Comparison of ENCODE assay signal across 8 cellular contexts in the genomic region with DNA sequence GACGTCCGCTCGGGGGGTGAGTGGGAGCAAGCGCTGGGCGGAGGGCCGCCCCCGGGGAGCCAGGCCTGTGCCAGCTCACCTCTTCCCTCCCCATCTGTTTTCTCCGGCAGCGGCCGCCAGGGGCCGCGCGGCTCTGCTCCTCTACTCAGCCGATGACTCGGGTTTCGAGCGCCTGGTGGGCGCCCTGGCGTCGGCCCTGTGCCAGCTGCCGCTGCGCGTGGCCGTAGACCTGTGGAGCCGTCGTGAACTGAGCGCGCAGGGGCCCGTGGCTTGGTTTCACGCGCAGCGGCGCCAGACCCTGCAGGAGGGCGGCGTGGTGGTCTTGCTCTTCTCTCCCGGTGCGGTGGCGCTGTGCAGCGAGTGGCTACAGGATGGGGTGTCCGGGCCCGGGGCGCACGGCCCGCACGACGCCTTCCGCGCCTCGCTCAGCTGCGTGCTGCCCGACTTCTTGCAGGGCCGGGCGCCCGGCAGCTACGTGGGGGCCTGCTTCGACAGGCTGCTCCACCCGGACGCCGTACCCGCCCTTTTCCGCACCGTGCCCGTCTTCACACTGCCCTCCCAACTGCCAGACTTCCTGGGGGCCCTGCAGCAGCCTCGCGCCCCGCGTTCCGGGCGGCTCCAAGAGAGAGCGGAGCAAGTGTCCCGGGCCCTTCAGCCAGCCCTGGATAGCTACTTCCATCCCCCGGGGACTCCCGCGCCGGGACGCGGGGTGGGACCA. TPM values are rescaled to one million over a fixed set of nuclear protein-coding genes. Genes with fewer than 3 reads are reported as not detected.
DNase-seq lines count a peak whose midpoint lies in the region; ATAC-seq and TF ChIP-seq lines count a peak whose summit lies in the region.

No MANE protein-coding gene starts in this region.

- no peaks in the 10 kb centered on the region for H3K9me3 ChIP-seq in RWPE2 (ENCODE audit: severe bottlenecking)

- ATAC-seq in GM21529 (IDR thresholded peaks at IDR 0.05; ENCODE audit: unreplicated experiment) (peak; percentile 62), RWPE2 (ENCODE audit: low read depth) (peak; percentile 69), omental fat pad (ENCODE audit: low FRiP score) (peak; percentile 92)

- peaks cover 15% of the 10 kb centered on the region for H3K4me1 ChIP-seq in RWPE2 (ENCODE audit: insufficient read depth, poor library complexity, severe bottlenecking)

- TF ChIP-seq CTCF in RWPE2 (IDR thresholded peaks at IDR 0.05; ENCODE audit: poor library complexity, severe bottlenecking), result peak; percentile 89
- TF ChIP-seq CTCF in omental fat pad (IDR thresholded peaks at IDR 0.05), result peak in 2 of 3 donors; percentile 40 to 82

- TF ChIP-seq RAD21 in Ishikawa (IDR thresholded peaks at IDR 0.05; ENCODE audit: low read depth), result peak; percentile 53; the same call in 1 of the 2 replicates

- peak overlapping the region; percentile 58 for H3K4me3 ChIP-seq in RWPE2 (ENCODE audit: severe bottlenecking)

- peaks cover 28% of the 10 kb centered on the region for H3K36me3 ChIP-seq in RWPE2 (ENCODE audit: low read depth)

- no peaks in the 10 kb centered on the region for H3K27me3 ChIP-seq in RWPE2 (ENCODE audit: insufficient read depth, poor library complexity, severe bottlenecking)

- DNase-seq in EH (ENCODE audit: low read depth), result peak; percentile 76
- peak; percentile 78 for DNase-seq in RWPE2 (ENCODE audit: low spot score)
- peak; percentile 96 for DNase-seq in activated effector memory CD4-positive, alpha-beta T cell treated with anti-CD3 and anti-CD28 coated beads, Interleukin-2, amount 50 U/mL, for 16 hours
- DNase-seq in germinal center (ENCODE audit: low spot score), result peak; percentile 81
- peak; percentile 70 for DNase-seq in omental fat pad (ENCODE audit: low spot score)

- no peak for TF ChIP-seq EP300 in Ishikawa (IDR thresholded peaks at IDR 0.05; ENCODE audit: borderline replicate concordance)

- peak overlapping the region; percentile 83 for H3K27ac ChIP-seq in RWPE2 (ENCODE audit: poor library complexity, severe bottlenecking)
- peak overlapping the region; percentile 95 for H3K27ac ChIP-seq in temporal lobe (ENCODE audit: low read depth, low read length)

TF ChIP-seq in Ishikawa, 13 proteins besides CTCF, POLR2A, EP300 and RAD21:
- TF ChIP-seq YY1 (IDR thresholded peaks at IDR 0.05; ENCODE audit: low read depth) (no peak), NFIC (IDR thresholded peaks at IDR 0.05) (peak; percentile 53), CREB1 (IDR thresholded peaks at IDR 0.05; ENCODE audit: low read depth) (no peak), TCF12 (IDR thresholded peaks at IDR 0.05; ENCODE audit: low read depth) (no peak), ZBTB7A (IDR thresholded peaks at IDR 0.05; ENCODE audit: low read depth) (peak; percentile 22; the same call in 1 of the 2 replicates), TEAD4 (IDR thresholded peaks at IDR 0.05) (no peak; the same call in 1 of the 2 replicates), CEBPB (IDR thresholded peaks at IDR 0.05) (no peak), FOXM1 (IDR thresholded peaks at IDR 0.05; ENCODE audit: borderline replicate concordance, low read depth) (no peak), EGR1 (IDR thresholded peaks at IDR 0.05) (no peak), MAX (IDR thresholded peaks at IDR 0.05) (peak; percentile 12; the same call in 1 of the 2 replicates), TAF1 (IDR thresholded peaks at IDR 0.05; ENCODE audit: low read depth) (no peak; the same call in 1 of the 2 replicates)
- TF ChIP-seq, protein P1, sequence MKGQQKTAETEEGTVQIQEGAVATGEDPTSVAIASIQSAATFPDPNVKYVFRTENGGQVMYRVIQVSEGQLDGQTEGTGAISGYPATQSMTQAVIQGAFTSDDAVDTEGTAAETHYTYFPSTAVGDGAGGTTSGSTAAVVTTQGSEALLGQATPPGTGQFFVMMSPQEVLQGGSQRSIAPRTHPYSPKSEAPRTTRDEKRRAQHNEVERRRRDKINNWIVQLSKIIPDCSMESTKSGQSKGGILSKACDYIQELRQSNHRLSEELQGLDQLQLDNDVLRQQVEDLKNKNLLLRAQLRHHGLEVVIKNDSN (IDR thresholded peaks at IDR 0.05), result no peak
- TF ChIP-seq, protein P2, sequence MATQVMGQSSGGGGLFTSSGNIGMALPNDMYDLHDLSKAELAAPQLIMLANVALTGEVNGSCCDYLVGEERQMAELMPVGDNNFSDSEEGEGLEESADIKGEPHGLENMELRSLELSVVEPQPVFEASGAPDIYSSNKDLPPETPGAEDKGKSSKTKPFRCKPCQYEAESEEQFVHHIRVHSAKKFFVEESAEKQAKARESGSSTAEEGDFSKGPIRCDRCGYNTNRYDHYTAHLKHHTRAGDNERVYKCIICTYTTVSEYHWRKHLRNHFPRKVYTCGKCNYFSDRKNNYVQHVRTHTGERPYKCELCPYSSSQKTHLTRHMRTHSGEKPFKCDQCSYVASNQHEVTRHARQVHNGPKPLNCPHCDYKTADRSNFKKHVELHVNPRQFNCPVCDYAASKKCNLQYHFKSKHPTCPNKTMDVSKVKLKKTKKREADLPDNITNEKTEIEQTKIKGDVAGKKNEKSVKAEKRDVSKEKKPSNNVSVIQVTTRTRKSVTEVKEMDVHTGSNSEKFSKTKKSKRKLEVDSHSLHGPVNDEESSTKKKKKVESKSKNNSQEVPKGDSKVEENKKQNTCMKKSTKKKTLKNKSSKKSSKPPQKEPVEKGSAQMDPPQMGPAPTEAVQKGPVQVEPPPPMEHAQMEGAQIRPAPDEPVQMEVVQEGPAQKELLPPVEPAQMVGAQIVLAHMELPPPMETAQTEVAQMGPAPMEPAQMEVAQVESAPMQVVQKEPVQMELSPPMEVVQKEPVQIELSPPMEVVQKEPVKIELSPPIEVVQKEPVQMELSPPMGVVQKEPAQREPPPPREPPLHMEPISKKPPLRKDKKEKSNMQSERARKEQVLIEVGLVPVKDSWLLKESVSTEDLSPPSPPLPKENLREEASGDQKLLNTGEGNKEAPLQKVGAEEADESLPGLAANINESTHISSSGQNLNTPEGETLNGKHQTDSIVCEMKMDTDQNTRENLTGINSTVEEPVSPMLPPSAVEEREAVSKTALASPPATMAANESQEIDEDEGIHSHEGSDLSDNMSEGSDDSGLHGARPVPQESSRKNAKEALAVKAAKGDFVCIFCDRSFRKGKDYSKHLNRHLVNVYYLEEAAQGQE (IDR thresholded peaks at IDR 0.05; ENCODE audit: low read depth), result no peak
TF ChIP-seq in Ishikawa: peak in this region for 3.

RNA-seq across cellular contexts. Expression of gene CRELD1, which starts 0.6 kb away (rescaled TPM):
- 10 to 100 TPM; 26.8 to 52.3 (median 38.4) TPM for total RNA-seq in omental fat pad
- total RNA-seq in temporal lobe, result 16.7 TPM

RNA-seq across cellular contexts. Expression of gene IL17RC, which starts 16.1 kb away (rescaled TPM):
- total RNA-seq in omental fat pad (10 to 100 TPM; 53.4 to 97.6 (median 58.2) TPM), temporal lobe (3.2 TPM)

RNA-seq across cellular contexts. Expression of gene PRRT3, which starts 19.2 kb away (rescaled TPM):
- total RNA-seq in omental fat pad (1 to 10 TPM; 1.1 to 2.8 (median 1.3) TPM), temporal lobe (2.5 TPM)

RNA-seq across cellular contexts. Expression of gene IL17RE, which starts 30.4 kb away (rescaled TPM):
- total RNA-seq in omental fat pad, result 10 to 100 TPM in 2 of 4 donors, 1 to 10 TPM in 2; 7.7 to 13.8 (median 10.3) TPM
- 0.49 TPM for total RNA-seq in temporal lobe

RNA-seq across cellular contexts. Expression of gene JAGN1, which starts 42.6 kb away (rescaled TPM):
- total RNA-seq in omental fat pad (10 to 100 TPM; 50.4 to 91.0 (median 75.6) TPM), temporal lobe (8.9 TPM)

Comparison
In these comparisons a context has a peak if more than half of its experiments do, and no peak if none do; other contexts are left out.
1. Peak in every context shown above with its lines: DNase-seq, ATAC-seq, H3K4me3 ChIP-seq and H3K27ac ChIP-seq.
2. RNA of gene IL17RC, which starts 16.1 kb away (total RNA-seq): 53.4 to 97.6 TPM in omental fat pad; 3.2 TPM in temporal lobe (single experiment); every median in the first group is over 10 times any median in the second.